1 cellular context compared by ENCODE assay signal in the genomic region with DNA sequence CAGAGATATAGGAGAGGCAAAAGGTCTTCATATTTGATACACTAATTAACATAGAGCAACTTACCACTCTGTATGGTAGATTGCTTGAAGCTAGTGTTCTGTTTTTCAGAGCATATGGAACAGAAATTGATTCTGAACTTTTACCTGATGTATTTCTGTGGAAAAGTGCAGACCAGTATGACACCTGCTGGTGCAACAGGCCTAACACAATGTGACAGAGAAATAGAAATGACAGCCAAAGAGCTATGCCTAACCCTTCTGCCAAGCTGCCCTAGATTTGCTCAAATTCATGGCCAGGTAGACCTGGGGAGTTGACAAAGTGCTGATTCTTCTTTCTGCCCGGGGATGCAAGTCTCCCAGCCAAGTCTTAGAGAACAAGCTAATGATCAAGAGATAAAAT.
TF ChIP-seq lines count a peak whose summit lies in the region.

No MANE protein-coding gene starts in this region.

TF ChIP-seq in H1, 55 proteins besides CTCF, POLR2A, EP300 and RAD21 (continued from another document):
- TF ChIP-seq ATF2 (IDR thresholded peaks at IDR 0.05; ENCODE audit: low read length) (no peak), NANOG (IDR thresholded peaks at IDR 0.05; ENCODE audit: insufficient read depth, low read depth, low read length, poor library complexity, severe bottlenecking) (no peak), RXRA (IDR thresholded peaks at IDR 0.05; ENCODE audit: insufficient read depth, low read depth, low read length) (no peak), TBP (IDR thresholded peaks at IDR 0.05; ENCODE audit: low read depth, low read length) (no peak), SRF (IDR thresholded peaks at IDR 0.05; ENCODE audit: low read depth, low read length) (no peak), CHD2 (IDR thresholded peaks at IDR 0.05; ENCODE audit: low read length) (no peak), RFX5 (IDR thresholded peaks at IDR 0.05; ENCODE audit: borderline replicate concordance, low read depth, low read length) (no peak), RBBP5 (IDR thresholded peaks at IDR 0.05; ENCODE audit: borderline replicate concordance, low read depth, low read length) (no peak), CHD7 (IDR thresholded peaks at IDR 0.05; ENCODE audit: insufficient replicate concordance, low read length) (no peak)
